ENCODE assay signal across 18 cellular contexts in the genomic region with DNA sequence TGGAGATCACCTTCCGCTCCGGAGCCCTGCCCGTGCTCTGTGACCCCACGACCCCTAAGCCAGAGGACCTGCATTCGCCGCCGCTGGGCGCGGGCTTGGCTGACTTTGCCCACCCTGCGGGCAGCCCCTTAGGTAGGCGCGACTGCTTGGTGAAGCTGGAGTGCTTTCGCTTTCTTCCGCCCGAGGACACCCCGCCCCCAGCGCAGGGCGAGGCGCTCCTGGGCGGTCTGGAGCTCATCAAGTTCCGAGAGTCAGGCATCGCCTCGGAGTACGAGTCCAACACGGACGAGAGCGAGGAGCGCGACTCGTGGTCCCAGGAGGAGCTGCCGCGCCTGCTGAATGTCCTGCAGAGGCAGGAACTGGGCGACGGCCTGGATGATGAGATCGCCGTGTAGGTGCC. TPM values are rescaled to one million over a fixed set of nuclear protein-coding genes. Genes with fewer than 3 reads are reported as not detected.
A peak's percentile ranks its signal among the peaks of the same experiment; 100 is the strongest.
DNase-seq lines count a peak whose midpoint lies in the region; ATAC-seq, FAIRE-seq and TF ChIP-seq lines count a peak whose summit lies in the region.
"Had no signal": no experiment of that assay in that cellular context is flagged by ENCODE, and none has a peak within 500 bp of the region (broad histone marks: within the 10 kb centered on the region; RNA-seq: fewer than 3 reads in every experiment).

No MANE protein-coding gene starts in this region.

- no peaks in the 10 kb centered on the region for H3K36me3 Mint-ChIP-seq in activated naive CD4-positive, alpha-beta T cell treated with anti-CD3 and anti-CD28 coated beads, Interleukin-2, amount 10 ng/mL, durations not matched to agents 7 days and 5 days

- no peak overlapping the region for H3K27ac Mint-ChIP-seq in activated naive CD4-positive, alpha-beta T cell treated with anti-CD3 and anti-CD28 coated beads, Interleukin-2, amount 10 ng/mL, durations not matched to agents 7 days and 5 days

- DNase-seq in activated naive CD4-positive, alpha-beta T cell treated with anti-CD3 and anti-CD28 coated beads, Interleukin-2, amount 10 ng/mL, durations not matched to agents 7 days and 5 days = no peak
- no peak for DNase-seq in activated naive CD4-positive, alpha-beta T cell treated with Interleukin-2 at 50 U/mL for 16 hours
- no peak for DNase-seq in NCI-H526 (lab: John Stamatoyannopoulos, UW)
- no peak for DNase-seq in gastrocnemius medialis
- no peak for DNase-seq in RCC 7860 (ENCODE audit: low spot score)
- DNase-seq: activated CD4-positive, CD25-positive, alpha-beta regulatory T cell; adrenal gland; cortex of kidney; MV-4-11; substantia nigra; SW 1271 had no signal

- no peak for ATAC-seq in GM19452 (IDR thresholded peaks at IDR 0.05; ENCODE audit: unreplicated experiment)
- no peak for ATAC-seq in gastrocnemius medialis

- FAIRE-seq in RCC 7860 (lab: Jason Lieb, UNC) = no peak
- FAIRE-seq: A204.1, islet of Langerhans had no signal

- H3K27me3 Mint-ChIP-seq in activated naive CD4-positive, alpha-beta T cell treated with anti-CD3 and anti-CD28 coated beads, Interleukin-2, amount 10 ng/mL, durations not matched to agents 7 days and 5 days = peaks cover 15% of the 10 kb centered on the region

- H3K27ac ChIP-seq in esophagus (ENCODE audit: low read depth in 2 of 2, low read length in 1 of 2) (peak overlapping the region in 1 of 2 donors; percentile 4), muscle layer of duodenum (ENCODE audit: low read length) (no peak overlapping the region), gastrocnemius medialis (no peak overlapping the region)
- H3K27ac ChIP-seq: adrenal gland had no signal

- WGBS in esophagus, 2 donors = 84% methylated on average over 36 of the region's 36 CpGs

- H3K4me3 Mint-ChIP-seq in activated naive CD4-positive, alpha-beta T cell treated with anti-CD3 and anti-CD28 coated beads, Interleukin-2, amount 10 ng/mL, durations not matched to agents 7 days and 5 days = peak overlapping the region; percentile 43

- no peak for TF ChIP-seq CTCF in gastrocnemius medialis (IDR thresholded peaks at IDR 0.05 in 4 of 5, conservative IDR thresholded peaks at IDR 0.05 in 1 of 5)

- H3K4me1 ChIP-seq in esophagus (ENCODE audit: control insufficient read depth in 2 of 2, insufficient read depth in 2 of 2, low read length in 1 of 2) = peaks cover 3 to 11% of the 10 kb centered on the region in 2 donors
- H3K4me1 ChIP-seq in muscle layer of duodenum (ENCODE audit: control insufficient read depth in 1 of 2, insufficient read depth in 2 of 2, low read length in 2 of 2) = no peaks in the 10 kb centered on the region
- H3K4me1 ChIP-seq in gastrocnemius medialis = no peaks in the 10 kb centered on the region
- H3K4me1 ChIP-seq: adrenal gland had no signal

- no peak for TF ChIP-seq POLR2A in gastrocnemius medialis (IDR thresholded peaks at IDR 0.05)

- peak overlapping the region; percentile 17 to 22 for H3K4me3 ChIP-seq in esophagus (ENCODE audit: low read depth in 1 of 2, low read length in 2 of 2)
- peak overlapping the region; percentile 40 to 61 for H3K4me3 ChIP-seq in muscle layer of duodenum (ENCODE audit: low read depth in 1 of 2, low read length in 2 of 2)
- peak overlapping the region in 2 of 4 donors; percentile 21 to 35 for H3K4me3 ChIP-seq in gastrocnemius medialis
- H3K4me3 ChIP-seq: adrenal gland had no signal

- H3K27me3 ChIP-seq in esophagus (ENCODE audit: control insufficient read depth in 1 of 2, insufficient read depth in 2 of 2, low read length in 2 of 2) = no peaks in the 10 kb centered on the region
- H3K27me3 ChIP-seq in muscle layer of duodenum (ENCODE audit: low read depth, low read length) = no peaks in the 10 kb centered on the region
- H3K27me3 ChIP-seq in gastrocnemius medialis = no peaks in the 10 kb centered on the region
- H3K27me3 ChIP-seq: adrenal gland had no signal

- no peaks in the 10 kb centered on the region for H3K9me3 Mint-ChIP-seq in activated naive CD4-positive, alpha-beta T cell treated with anti-CD3 and anti-CD28 coated beads, Interleukin-2, amount 10 ng/mL, durations not matched to agents 7 days and 5 days

- in situ Hi-C loops in gastrocnemius medialis (cut with MboI; ENCODE audit: low sequenced_read_pairs in 4 of 4) = no loop called here

- H3K36me3 ChIP-seq in esophagus (ENCODE audit: control insufficient read depth in 2 of 2, insufficient read depth in 2 of 2, low read length in 1 of 2) = peaks cover 0 to 1% of the 10 kb centered on the region in 2 donors
- no peaks in the 10 kb centered on the region for H3K36me3 ChIP-seq in muscle layer of duodenum (ENCODE audit: control insufficient read depth in 1 of 2, insufficient read depth in 2 of 2, low read length in 2 of 2)
- no peaks in the 10 kb centered on the region for H3K36me3 ChIP-seq in gastrocnemius medialis
- H3K36me3 ChIP-seq: adrenal gland had no signal

- intact Hi-C loops in gastrocnemius medialis (cut with DNase I; ENCODE audit: low total_unique reads) = no loop called here

- CTCF ChIA-PET in activated naive CD4-positive, alpha-beta T cell treated with anti-CD3 and anti-CD28 coated beads, Interleukin-2, amount 10 ng/mL, durations not matched to agents 7 days and 5 days (lab: Charles Lee) = no interaction called here

- H3K4me1 Mint-ChIP-seq in activated naive CD4-positive, alpha-beta T cell treated with anti-CD3 and anti-CD28 coated beads, Interleukin-2, amount 10 ng/mL, durations not matched to agents 7 days and 5 days = no peaks in the 10 kb centered on the region

- H3K9me3 ChIP-seq in esophagus (ENCODE audit: control insufficient read depth in 2 of 2, insufficient read depth in 1 of 2, low read depth in 1 of 2, low read length in 1 of 2) (no peaks in the 10 kb centered on the region), muscle layer of duodenum (ENCODE audit: control insufficient read depth in 1 of 2, low read length in 2 of 2) (no peaks in the 10 kb centered on the region), gastrocnemius medialis (no peaks in the 10 kb centered on the region)
- H3K9me3 ChIP-seq: adrenal gland had no signal

RNA-seq across cellular contexts. Expression of a gene that starts 9.6 kb away (rescaled TPM):
- not detected for polyA plus RNA-seq in esophagus
- total RNA-seq in gastrocnemius medialis = 1 to 10 TPM in 1 of 4 donors, not detected in 3; 1.7 TPM
- total RNA-seq: adrenal gland, fibroblast of lung, renal cortical epithelial cell had no signal
- polyA plus RNA-seq: adrenal gland, fibroblast of lung had no signal

RNA-seq across cellular contexts. Expression of a gene that starts 14.5 kb away (rescaled TPM):
- polyA plus RNA-seq in esophagus = 1 to 10 TPM; 2.2 to 4.5 TPM
- total RNA-seq in gastrocnemius medialis = under 1 TPM; 0.36 to 0.95 (median 0.60) TPM

RNA-seq across cellular contexts. Expression of a gene that starts 44.9 kb away (rescaled TPM):
- 1 to 10 TPM; 1.2 to 1.3 TPM for polyA plus RNA-seq in esophagus
- 10 to 100 TPM in 1 of 4 donors, 1 to 10 TPM in 3; 2.1 to 34.2 (median 4.1) TPM for total RNA-seq in gastrocnemius medialis
- total RNA-seq: fibroblast of lung, renal cortical epithelial cell had no signal
- polyA plus RNA-seq: fibroblast of lung had no signal
